ENCODE assay signal across 11 cellular contexts in genomic region chr3:11769704-11770103, GRCh38.
DNase-seq lines count a peak whose midpoint lies in the region; ATAC-seq, FAIRE-seq and TF ChIP-seq lines count a peak whose summit lies in the region.
"Had no signal": no experiment of that assay in that cellular context is flagged by ENCODE, and none has a peak within 500 bp of the region (broad histone marks: within the 10 kb centered on the region; RNA-seq: fewer than 3 reads in every experiment).

No MANE protein-coding gene starts in this region.

- intact Hi-C loops in Caco-2 (cut with micrococcal nuclease; ENCODE audit: unreplicated experiment) (loop anchor here (1.0 to 5.0 kb wide), 2 partner anchors 32 to 48 kb away; no protein-coding TSS in a partner anchor), K562 (cut with micrococcal nuclease) (no loop called here), lower leg skin (cut with DNase I; ENCODE audit: low total_unique reads) (no loop called here)
- intact Hi-C loops in naive thymus-derived CD4-positive, alpha-beta T cell (cut with micrococcal nuclease): loop anchor here (1.0 to 2.0 kb wide), 9 partner anchors 16 to 715 kb away; partner anchors contain the start of genes ATG7 (in 1 of the 2), TAMM41 (in 1 of the 2), TSEN2 (in 1 of the 2) and VGLL4 (in 1 of the 2)

- H3K27ac ChIP-seq in C4-2B (peak overlapping the region; percentile 97), K562 (ENCODE audit: extremely low read depth, low read depth, low read length) (no peak overlapping the region), WERI-Rb-1 (no peak overlapping the region)
- H3K27ac ChIP-seq in naive thymus-derived CD4-positive, alpha-beta T cell (ENCODE audit: low read depth, low read length): peak overlapping the region; percentile 15

- no peaks in the 10 kb centered on the region for H3K27me3 ChIP-seq in Caco-2 (replicated peaks; ENCODE audit: control insufficient read depth, insufficient read depth, low read length)
- H3K27me3 ChIP-seq in K562 (ENCODE audit: control insufficient read depth in 2 of 2, insufficient read depth in 2 of 2, low read length in 2 of 2): no peaks in the 10 kb centered on the region
- H3K27me3 ChIP-seq in naive thymus-derived CD4-positive, alpha-beta T cell (ENCODE audit: control insufficient read depth in 2 of 2, insufficient read depth in 2 of 2, low read length in 2 of 2): no peaks in the 10 kb centered on the region
- H3K27me3 ChIP-seq in WERI-Rb-1 (ENCODE audit: insufficient read depth, low read depth, severe bottlenecking): no peaks in the 10 kb centered on the region

- TF ChIP-seq RAD21 in K562 (CRISPR knock-in tag; conservative IDR thresholded peaks at IDR 0.05 in 1 of 2, IDR thresholded peaks at IDR 0.05 in 1 of 2): no peak

- BruUV-seq in Caco-2 (replicated peaks; lab: Mats Ljungman, UMichigan) (no TSS peak), K562 (replicated peaks; lab: Mats Ljungman, UMichigan) (no TSS peak)

- no peaks in the 10 kb centered on the region for H3K9me1 ChIP-seq in K562 (ENCODE audit: control insufficient read depth, insufficient read depth, low read length)

- peaks cover 16% of the 10 kb centered on the region for H3K36me3 Mint-ChIP-seq in Caco-2 (ENCODE audit: insufficient read depth, unreplicated experiment)
- H3K36me3 Mint-ChIP-seq in naive thymus-derived CD4-positive, alpha-beta T cell: peaks cover 0 to 7% (median 0%) of the 10 kb centered on the region in 5 donors

- no peaks in the 10 kb centered on the region for H3K79me2 ChIP-seq in K562 (ENCODE audit: control insufficient read depth, insufficient read depth, low read length)

- no peak for FAIRE-seq in K562 (lab: Jason Lieb, UNC)

- TF ChIP-seq POLR2A in K562 (conservative IDR thresholded peaks at IDR 0.05) (no peak), lower leg skin (IDR thresholded peaks at IDR 0.05) (no peak)

- H3K36me3 ChIP-seq in Caco-2 (ENCODE audit: control insufficient read depth, insufficient read depth, low read length) (no peaks in the 10 kb centered on the region), K562 (ENCODE audit: control insufficient read depth, insufficient read depth, low read length) (no peaks in the 10 kb centered on the region), WERI-Rb-1 (no peaks in the 10 kb centered on the region)
- no peaks in the 10 kb centered on the region for H3K36me3 ChIP-seq in naive thymus-derived CD4-positive, alpha-beta T cell (ENCODE audit: control insufficient read depth in 2 of 3, insufficient read depth in 3 of 3, low read length in 3 of 3)

- no peak overlapping the region for H3K4me2 ChIP-seq in K562 (ENCODE audit: insufficient read depth, low read length)

- WGBS in K562 (ENCODE audit: insufficient coverage, low coverage, missing lambda C conversion rate): 56% methylated on average over 5 of the region's 5 CpGs
- 55 to 70% methylated on average over 5 of the region's 5 CpGs for WGBS in lower leg skin, 2 donors

- H3K9ac ChIP-seq in K562 (ENCODE audit: insufficient read depth in 1 of 2, low read depth in 2 of 2, low read length in 2 of 2): no peak overlapping the region

- ATAC-seq in K562: no peak
- no peak for ATAC-seq in naive thymus-derived CD4-positive, alpha-beta T cell
- no peak for ATAC-seq in stimulated activated naive CD8-positive, alpha-beta T cell treated with anti-CD3 and anti-CD28 coated beads, Interleukin-15, amount 100 ng/mL, for 72 hours
- no peak for ATAC-seq in left lobe of liver

- TF ChIP-seq CTCF in C4-2B (conservative IDR thresholded peaks at IDR 0.05) (no peak), Caco-2 (IDR thresholded peaks at IDR 0.05; ENCODE audit: insufficient read depth in 1 of 2, low read depth in 1 of 2, low read length in 1 of 2, severe bottlenecking in 1 of 2, unreplicated experiment in 1 of 2) (no peak), K562 (IDR thresholded peaks at IDR 0.05 in 2 of 3, conservative IDR thresholded peaks at IDR 0.05 in 1 of 3; ENCODE audit: insufficient read depth in 2 of 3, low read depth in 1 of 3, low read length in 3 of 3) (no peak), WERI-Rb-1 (IDR thresholded peaks at IDR 0.05; ENCODE audit: low read depth, low read length) (no peak), lower leg skin (IDR thresholded peaks at IDR 0.05) (no peak)

- no peaks in the 10 kb centered on the region for H4K20me1 ChIP-seq in K562 (replicated peaks; ENCODE audit: control insufficient read depth, insufficient read depth, low read length)

- H3K9me3 ChIP-seq in Caco-2: no peaks in the 10 kb centered on the region
- no peaks in the 10 kb centered on the region for H3K9me3 ChIP-seq in K562 (replicated peaks; ENCODE audit: control insufficient read depth, insufficient read depth, low read depth, low read length)
- no peaks in the 10 kb centered on the region for H3K9me3 ChIP-seq in naive thymus-derived CD4-positive, alpha-beta T cell (ENCODE audit: control insufficient read depth in 2 of 3, low read length in 3 of 3)
- H3K9me3 ChIP-seq in WERI-Rb-1 (ENCODE audit: severe bottlenecking): no peaks in the 10 kb centered on the region

- POLR2A ChIA-PET in Caco-2 (lab: Charles Lee): no interaction called here
- POLR2A ChIA-PET in K562 (lab: Yijun Ruan, JAX): interaction anchor here (0.7 to 1.3 kb wide), 3 partner anchors 9 to 566 kb away, joined by 3 read pairs; no protein-coding TSS in a partner anchor
- POLR2A ChIA-PET in naive thymus-derived CD4-positive, alpha-beta T cell (lab: Charles Lee): interaction anchor here (0.9 to 1.6 kb wide), 4 partner anchors 16 to 497 kb away, joined by 3 to 5 read pairs (median 5); partner anchors contain the start of genes ATG7 and TAMM41

- H3K4me1 Mint-ChIP-seq in Caco-2 (ENCODE audit: low read depth, unreplicated experiment): peaks cover 19% of the 10 kb centered on the region
- H3K4me1 Mint-ChIP-seq in naive thymus-derived CD4-positive, alpha-beta T cell: peaks cover 11 to 38% (median 24%) of the 10 kb centered on the region in 7 donors
- peaks cover 27% of the 10 kb centered on the region for H3K4me1 Mint-ChIP-seq in stimulated activated naive CD8-positive, alpha-beta T cell treated with anti-CD3 and anti-CD28 coated beads, Interleukin-15, amount 100 ng/mL, for 72 hours

- peak overlapping the region; percentile 55; the same call in 1 of the 2 replicates for H2AFZ ChIP-seq in K562 (ENCODE audit: low read depth, low read length)

- no peaks in the 10 kb centered on the region for H3K27me3 Mint-ChIP-seq in Caco-2 (ENCODE audit: insufficient read depth, unreplicated experiment)
- H3K27me3 Mint-ChIP-seq in naive thymus-derived CD4-positive, alpha-beta T cell: no peaks in the 10 kb centered on the region
- H3K27me3 Mint-ChIP-seq in stimulated activated naive CD8-positive, alpha-beta T cell treated with anti-CD3 and anti-CD28 coated beads, Interleukin-15, amount 100 ng/mL, for 72 hours: no peaks in the 10 kb centered on the region
- H3K27me3 Mint-ChIP-seq: memory B cell had no signal

- peaks cover 7% of the 10 kb centered on the region for H3K4me1 ChIP-seq in Caco-2
- H3K4me1 ChIP-seq in K562 (replicated peaks in 1 of 2; ENCODE audit: control insufficient read depth in 2 of 2, insufficient read depth in 2 of 2, low read length in 2 of 2): peaks cover 8 to 11% of the 10 kb centered on the region in 2 experiments; a peak in 3 of 5 replicates
- peaks cover 15% of the 10 kb centered on the region in 2 donors for H3K4me1 ChIP-seq in naive thymus-derived CD4-positive, alpha-beta T cell (ENCODE audit: control insufficient read depth in 2 of 2, insufficient read depth in 2 of 2, low read length in 2 of 2)

- in situ Hi-C loops in K562 (cut with MboI): no loop called here

- H3K4me3 Mint-ChIP-seq in Caco-2 (ENCODE audit: unreplicated experiment): peak overlapping the region; percentile 81
- peak overlapping the region in 4 of 10 donors; percentile 36 to 79 (median 74) for H3K4me3 Mint-ChIP-seq in naive thymus-derived CD4-positive, alpha-beta T cell
- no peak overlapping the region for H3K4me3 Mint-ChIP-seq in stimulated activated naive CD8-positive, alpha-beta T cell treated with anti-CD3 and anti-CD28 coated beads, Interleukin-15, amount 100 ng/mL, for 72 hours

- TF ChIP-seq EP300 in K562 (IDR thresholded peaks at IDR 0.05; ENCODE audit: low read length): no peak

- DNase-seq in Caco-2 (no peak), K562 (ENCODE audit: extremely low read depth in 1 of 4, low spot score in 3 of 4) (no peak), WERI-Rb-1 (no peak), left lobe of liver (ENCODE audit: low spot score) (no peak), lower leg skin (ENCODE audit: low spot score in 2 of 2) (no peak)
- no peak for DNase-seq in naive thymus-derived CD4-positive, alpha-beta T cell
- no peak for DNase-seq in stimulated activated naive CD8-positive, alpha-beta T cell treated with anti-CD3 and anti-CD28 coated beads, Interleukin-15, amount 100 ng/mL, for 72 hours
- DNase-seq: NCI-H1694 had no signal

- CTCF ChIA-PET in Caco-2 (lab: Charles Lee) (no interaction called here), K562 (lab: Yijun Ruan, JAX; ENCODE audit: low intra/inter-chr PET ratio) (no interaction called here)
- CTCF ChIA-PET in naive thymus-derived CD4-positive, alpha-beta T cell (lab: Charles Lee): no interaction called here

- H3K4me3 ChIP-seq in Caco-2 (ENCODE audit: low read depth, low read length): no peak overlapping the region
- H3K4me3 ChIP-seq in K562: no peak overlapping the region
- H3K4me3 ChIP-seq in naive thymus-derived CD4-positive, alpha-beta T cell (ENCODE audit: low read length): no peak overlapping the region
- H3K4me3 ChIP-seq in WERI-Rb-1 (ENCODE audit: low read depth, low read length): no peak overlapping the region
- H3K4me3 ChIP-seq in lower leg skin (ENCODE audit: low read depth, poor library complexity, severe bottlenecking): no peak overlapping the region

- H3K27ac Mint-ChIP-seq in Caco-2 (ENCODE audit: unreplicated experiment): peak overlapping the region; percentile 94
- peak overlapping the region in 7 of 9 donors; percentile 26 to 90 (median 68) for H3K27ac Mint-ChIP-seq in naive thymus-derived CD4-positive, alpha-beta T cell
- no peak overlapping the region for H3K27ac Mint-ChIP-seq in stimulated activated naive CD8-positive, alpha-beta T cell treated with anti-CD3 and anti-CD28 coated beads, Interleukin-15, amount 100 ng/mL, for 72 hours
- H3K27ac Mint-ChIP-seq: dendritic cell treated with granulocyte-macrophage colony-stimulating factor and Interleukin-4, amounts not matched to agents 40 ng/mL and 50 ng/mL, for 4 days; memory B cell had no signal

- H3K9me3 Mint-ChIP-seq in Caco-2 (ENCODE audit: unreplicated experiment): no peaks in the 10 kb centered on the region
- no peaks in the 10 kb centered on the region for H3K9me3 Mint-ChIP-seq in naive thymus-derived CD4-positive, alpha-beta T cell
- no peaks in the 10 kb centered on the region for H3K9me3 Mint-ChIP-seq in stimulated activated naive CD8-positive, alpha-beta T cell treated with anti-CD3 and anti-CD28 coated beads, Interleukin-15, amount 100 ng/mL, for 72 hours
- H3K9me3 Mint-ChIP-seq: dendritic cell treated with granulocyte-macrophage colony-stimulating factor and Interleukin-4, amounts not matched to agents 40 ng/mL and 50 ng/mL, for 4 days; memory B cell had no signal

TF ChIP-seq in K562, 482 proteins besides CTCF, POLR2A, EP300 and RAD21 (continues in another document):
- no peak for TF ChIP-seq NCOA1 (IDR thresholded peaks at IDR 0.05; ENCODE audit: low read depth)
- no peak for TF ChIP-seq ZNF507 (tag; conservative IDR thresholded peaks at IDR 0.05)
- TF ChIP-seq ZBTB7A (IDR thresholded peaks at IDR 0.05; ENCODE audit: borderline replicate concordance, control insufficient read depth, low read depth, low read length): no peak
- TF ChIP-seq ZKSCAN1 (IDR thresholded peaks at IDR 0.05; ENCODE audit: low read depth, low read length): no peak

Comparison
In these comparisons a context has a peak if more than half of its experiments do, and no peak if none do; other contexts are left out.
1. H3K27ac ChIP-seq: peak in C4-2B (single experiment) and naive thymus-derived CD4-positive, alpha-beta T cell (single experiment); none in K562 (single experiment) and WERI-Rb-1 (single experiment).
2. H3K27ac Mint-ChIP-seq: peak in Caco-2 (single experiment) and naive thymus-derived CD4-positive, alpha-beta T cell (7 of 9); none in stimulated activated naive CD8-positive, alpha-beta T cell treated with anti-CD3 and anti-CD28 coated beads, Interleukin-15, amount 100 ng/mL, for 72 hours (0 of 2).
3. intact Hi-C loops: an anchor here in Caco-2 (1.0 to 5.0 kb wide) and naive thymus-derived CD4-positive, alpha-beta T cell (1.0 to 2.0 kb wide); none called in K562 and lower leg skin.